ENCODE assay signal across 9 cellular contexts in the genomic region with DNA sequence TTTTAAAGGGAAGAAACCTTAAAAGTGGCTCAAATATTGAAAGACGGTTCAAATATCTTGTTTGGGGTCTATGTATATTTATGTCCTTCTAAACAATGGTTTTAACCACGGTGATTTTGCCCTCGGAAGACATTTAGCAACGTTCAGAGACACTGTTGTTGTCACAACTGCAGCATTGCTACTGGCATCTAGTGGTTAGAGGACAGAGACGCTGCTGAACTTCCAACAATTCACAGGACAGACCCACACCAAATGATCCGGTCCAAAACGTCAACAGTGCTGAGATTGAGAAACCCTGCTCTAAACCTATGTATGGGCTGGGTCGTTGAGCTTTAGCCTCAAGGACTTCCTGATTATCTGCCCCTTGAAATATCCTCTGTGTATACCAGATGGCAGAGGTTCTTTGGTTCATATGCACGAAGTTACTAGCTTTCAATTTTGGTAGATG. TPM values are rescaled to one million over a fixed set of nuclear protein-coding genes. Genes with fewer than 3 reads are reported as not detected.
DNase-seq lines count a peak whose midpoint lies in the region; ATAC-seq and TF ChIP-seq lines count a peak whose summit lies in the region.
"Had no signal": no experiment of that assay in that cellular context is flagged by ENCODE, and none has a peak within 500 bp of the region (broad histone marks: within the 10 kb centered on the region; RNA-seq: fewer than 3 reads in every experiment).

No MANE protein-coding gene starts in this region.

- no peaks in the 10 kb centered on the region for H3K9me3 ChIP-seq in colonic mucosa
- no peaks in the 10 kb centered on the region for H3K9me3 ChIP-seq in lung (ENCODE audit: control insufficient read depth in 2 of 2, insufficient read depth in 1 of 2, low read length in 1 of 2)
- no peaks in the 10 kb centered on the region for H3K9me3 ChIP-seq in upper lobe of right lung

- no peak overlapping the region for H3K27ac Mint-ChIP-seq in Calu3 (ENCODE audit: unreplicated experiment)

- WGBS in lung, 2 donors = 3 to 6% methylated on average over 9 of the region's 9 CpGs

- ATAC-seq in GM21786 (IDR thresholded peaks at IDR 0.05; ENCODE audit: unreplicated experiment) = peak; percentile 36
- peak; percentile 4 for ATAC-seq in lung (ENCODE audit: insufficient read depth, low FRiP score)
- ATAC-seq in upper lobe of right lung = peak; percentile 37
- no peak for ATAC-seq in HG02763 (IDR thresholded peaks at IDR 0.05; ENCODE audit: unreplicated experiment)
- no peak for ATAC-seq in GM19452 (IDR thresholded peaks at IDR 0.05; ENCODE audit: unreplicated experiment)

- H3K36me3 ChIP-seq in colonic mucosa (no peaks in the 10 kb centered on the region), lung (ENCODE audit: control insufficient read depth in 2 of 2, insufficient read depth in 2 of 2, low read length in 2 of 2) (peaks cover 9 to 20% of the 10 kb centered on the region in 2 donors), upper lobe of right lung (peaks cover 32% of the 10 kb centered on the region)

- no peaks in the 10 kb centered on the region for H3K27me3 Mint-ChIP-seq in Calu3 (ENCODE audit: unreplicated experiment)

- no peak for TF ChIP-seq CTCF in Calu3 (IDR thresholded peaks at IDR 0.05; ENCODE audit: unreplicated experiment)
- TF ChIP-seq CTCF in colonic mucosa (IDR thresholded peaks at IDR 0.05) = no peak
- peak; percentile 33 for TF ChIP-seq CTCF in lung (IDR thresholded peaks at IDR 0.05; ENCODE audit: control extremely low read depth, extremely low read depth)
- peak; percentile 52 for TF ChIP-seq CTCF in upper lobe of right lung (IDR thresholded peaks at IDR 0.05)

- H3K4me3 Mint-ChIP-seq in Calu3 (ENCODE audit: low read depth, unreplicated experiment) = peak overlapping the region; percentile 93

- peak overlapping the region; percentile 52 to 70 for H3K9ac ChIP-seq in colonic mucosa (ENCODE audit: low read depth in 2 of 2, low read length in 2 of 2)

- H3K4me1 Mint-ChIP-seq in Calu3 (ENCODE audit: low read depth, unreplicated experiment) = peaks cover 11% of the 10 kb centered on the region

- H3K27me3 ChIP-seq in colonic mucosa (no peaks in the 10 kb centered on the region), lung (ENCODE audit: control insufficient read depth, insufficient read depth) (no peaks in the 10 kb centered on the region), upper lobe of right lung (no peaks in the 10 kb centered on the region)

- no TSS peak for BruUV-seq in Calu3 (replicated peaks; lab: Mats Ljungman, UMichigan)

- CTCF ChIA-PET in Calu3 (lab: Charles Lee) = interaction anchor here (1.7 kb wide), 1 partner anchor 100 kb away, joined by 7 read pairs; no protein-coding TSS in a partner anchor

- H3K9me3 Mint-ChIP-seq in Calu3 (ENCODE audit: low read depth, unreplicated experiment) = no peaks in the 10 kb centered on the region

- peak; percentile 12 for DNase-seq in Calu3
- DNase-seq in RPMI8226 = peak; percentile 26
- DNase-seq in colonic mucosa = peak; percentile 35
- DNase-seq in lung (ENCODE audit: low spot score) = no peak
- DNase-seq in upper lobe of right lung = no peak

- H3K27ac ChIP-seq in colonic mucosa = peak overlapping the region; percentile 20
- H3K27ac ChIP-seq in lung (ENCODE audit: low read depth in 1 of 2, low read length in 1 of 2) = peak overlapping the region; percentile 55 to 61
- peak overlapping the region; percentile 91 for H3K27ac ChIP-seq in upper lobe of right lung

- no peaks in the 10 kb centered on the region for H3K4me1 ChIP-seq in colonic mucosa
- peaks cover 0 to 2% of the 10 kb centered on the region in 2 donors for H3K4me1 ChIP-seq in lung (ENCODE audit: control insufficient read depth in 2 of 2, insufficient read depth in 2 of 2, low read length in 2 of 2)
- peaks cover 19% of the 10 kb centered on the region for H3K4me1 ChIP-seq in upper lobe of right lung

- intact Hi-C loops in Calu3 (cut with micrococcal nuclease; ENCODE audit: unreplicated experiment) = loop anchor here (1.0 kb wide), 1 partner anchor 101 kb away; no protein-coding TSS in a partner anchor
- intact Hi-C loops in colonic mucosa (cut with DNase I) = no loop called here
- intact Hi-C loops in upper lobe of right lung (cut with DNase I) = no loop called here

- peaks cover 29% of the 10 kb centered on the region for H3K36me3 Mint-ChIP-seq in Calu3 (ENCODE audit: insufficient read depth, unreplicated experiment)

- peak overlapping the region; percentile 7 for H3K4me3 ChIP-seq in colonic mucosa
- no peak overlapping the region for H3K4me3 ChIP-seq in lung
- H3K4me3 ChIP-seq in upper lobe of right lung = peak overlapping the region; percentile 93

RNA-seq across cellular contexts. Expression of gene ANGEL1, which starts 1.7 kb away (rescaled TPM):
- total RNA-seq in Calu3 (2022) = 19.8 and 26.3 TPM in 2 replicates
- 10 to 100 TPM; 10.7 to 15.3 TPM for total RNA-seq in colonic mucosa
- 10 to 100 TPM; 19.5 to 20.4 TPM for total RNA-seq in lung
- polyA plus RNA-seq in lung = 10 to 100 TPM; 10.4 to 10.5 TPM
- total RNA-seq in upper lobe of right lung = 24.1 TPM

RNA-seq across cellular contexts. Expression of gene LRRC74A, which starts 15.2 kb away (rescaled TPM):
- total RNA-seq in Calu3 (2022) (not detected in 2 replicates), colonic mucosa (not detected), lung (not detected), upper lobe of right lung (not detected)
- not detected for polyA plus RNA-seq in lung
- polyA plus RNA-seq: adipose tissue had no signal

RNA-seq across cellular contexts. Expression of gene VASH1, which starts 49.7 kb away (rescaled TPM):
- total RNA-seq in Calu3 (2022) (1.2 and 1.4 TPM in 2 replicates), colonic mucosa (1 to 10 TPM; 2.9 to 3.6 TPM), lung (10 to 100 TPM; 22.9 to 25.4 TPM), upper lobe of right lung (37.1 TPM)
- polyA plus RNA-seq in lung = 10 to 100 TPM; 10.5 to 13.1 TPM

Comparison
In these comparisons a context has a peak if more than half of its experiments do, and no peak if none do; other contexts are left out.
1. DNase-seq: peak in Calu3 (single experiment), RPMI8226 (single experiment) and colonic mucosa (single experiment); none in lung (single experiment) and upper lobe of right lung (single experiment).
2. CTCF ChIP-seq: peak in lung (single experiment) and upper lobe of right lung (single experiment); none in Calu3 (single experiment) and colonic mucosa (single experiment).
3. ATAC-seq: peak in GM21786 (single experiment), lung (single experiment) and upper lobe of right lung (single experiment); none in HG02763 (single experiment) and GM19452 (single experiment).
4. H3K27ac ChIP-seq: peak in every context shown above with its lines; median percentile 91 in upper lobe of right lung; 58 in lung; 20 in colonic mucosa.